Comparison of ENCODE assay signal across 8 cellular contexts in genomic region chr11:65860278-65861164, GRCh38. TPM values are rescaled to one million over a fixed set of nuclear protein-coding genes. Genes with fewer than 3 reads are reported as not detected.
DNase-seq lines count a peak whose midpoint lies in the region; ATAC-seq and TF ChIP-seq lines count a peak whose summit lies in the region.

Gene MUS81, plus strand, starts transcription at chr11:65860433. Its CDS starts 321 bp downstream, at chr11:65860754.

- in situ Hi-C loops in T47D (cut with HindIII; ENCODE audit: low pct_unique_long_range_greater_than_20kb, low sequenced_read_pairs) = no loop called here

- H3K27me3 ChIP-seq in skeletal muscle tissue (ENCODE audit: control insufficient read depth in 3 of 3, insufficient read depth in 3 of 3, low read length in 3 of 3) = no peaks in the 10 kb centered on the region

- H3K36me3 ChIP-seq in skeletal muscle tissue (ENCODE audit: control insufficient read depth in 3 of 3, insufficient read depth in 3 of 3, low read length in 3 of 3) = peaks cover 45 to 47% (median 45%) of the 10 kb centered on the region in 3 donors

- peak; percentile 100 for TF ChIP-seq CTCF in VCaP (conservative IDR thresholded peaks at IDR 0.05)

- H3K4me3 ChIP-seq in iPS-18c (ENCODE audit: insufficient read depth, low read depth, low read length) (peak within 1 kb of the TSS; percentile 96), skeletal muscle tissue (ENCODE audit: low read length in 3 of 3) (peak within 1 kb of the TSS; percentile 84 to 99 (median 84))

- DNase-seq in GF-D8 (lab: John Stamatoyannopoulos, UW) (peak; percentile 93), NCI-H2227 (lab: John Stamatoyannopoulos, UW; ENCODE audit: unreplicated experiment) (peak; percentile 98), T47D (ENCODE audit: low read depth in 1 of 2, low spot score in 1 of 2) (peak; percentile 98 to 99)

- no peaks in the 10 kb centered on the region for H3K9me3 ChIP-seq in iPS-18c (ENCODE audit: control insufficient read depth, insufficient read depth, low read length)
- H3K9me3 ChIP-seq in skeletal muscle tissue (ENCODE audit: control insufficient read depth in 3 of 3, low read length in 3 of 3) = no peaks in the 10 kb centered on the region

- peak within 1 kb of the TSS; percentile 100 for H3K27ac ChIP-seq in VCaP
- H3K27ac ChIP-seq in skeletal muscle tissue (ENCODE audit: low read depth, low read length) = peak within 1 kb of the TSS; percentile 95

- peak within 1 kb of the TSS; percentile 88 to 99 (median 97) for H3K9ac ChIP-seq in skeletal muscle tissue (ENCODE audit: low read depth in 1 of 3, low read length in 3 of 3)

- peaks cover 44 to 55% (median 46%) of the 10 kb centered on the region in 3 donors for H3K4me1 ChIP-seq in skeletal muscle tissue (ENCODE audit: control insufficient read depth in 3 of 3, insufficient read depth in 3 of 3, low read length in 3 of 3)

- peak; percentile 18 for ATAC-seq in HG02938 (IDR thresholded peaks at IDR 0.05; ENCODE audit: unreplicated experiment)
- no peak for ATAC-seq in GM18858 (IDR thresholded peaks at IDR 0.05; ENCODE audit: unreplicated experiment)

RNA-seq across cellular contexts. Expression of gene MUS81, which starts in this region (rescaled TPM):
- total RNA-seq in skeletal muscle tissue = 34.4 TPM
